In genomic region chr15:76339302-76340197, GRCh38 we compare ENCODE assay signal across 8 cellular contexts. TPM values are rescaled to one million over a fixed set of nuclear protein-coding genes. Genes with fewer than 3 reads are reported as not detected.
A peak's percentile ranks its signal among the peaks of the same experiment; 100 is the strongest.
DNase-seq lines count a peak whose midpoint lies in the region; ATAC-seq and TF ChIP-seq lines count a peak whose summit lies in the region.

No MANE protein-coding gene starts in this region.

- H3K27me3 ChIP-seq in fibroblast of lung (ENCODE audit: control insufficient read depth, insufficient read depth, low read length) (peaks cover 90% of the 10 kb centered on the region), adrenal gland (peaks cover 98% of the 10 kb centered on the region)

- H4K20me1 ChIP-seq in fibroblast of lung (ENCODE audit: control insufficient read depth, extremely low read depth, insufficient read depth, low read length), result no peaks in the 10 kb centered on the region

- DNase-seq in GM12865 (ENCODE audit: low read depth), result no peak
- no peak for DNase-seq in RWPE1 (ENCODE audit: low spot score)
- peak in 1 of 2 donors; percentile 58 for DNase-seq in fibroblast of lung (ENCODE audit: low read depth in 2 of 2)
- DNase-seq in skeletal muscle cell (ENCODE audit: low read depth), result no peak
- no peak for DNase-seq in A172 (ENCODE audit: low spot score)
- no peak for DNase-seq in NCI-H446 (lab: John Stamatoyannopoulos, UW)
- no peak for DNase-seq in adrenal gland

- H3K4me1 ChIP-seq in fibroblast of lung (ENCODE audit: control insufficient read depth, extremely low read depth, insufficient read depth, low read length) (no peaks in the 10 kb centered on the region), adrenal gland (replicated peaks in 1 of 2) (peaks cover 27 to 47% of the 10 kb centered on the region in 2 donors)

- POLR2A ChIA-PET in RWPE1 (lab: Yijun Ruan, JAX; ENCODE audit: low non-redundant PET), result interaction anchor here (0.5 kb wide), 1 partner anchor 38 kb away, joined by 3 read pairs; no protein-coding TSS in a partner anchor

- intact Hi-C loops in adrenal gland (cut with DNase I), result no loop called here

- H2AFZ ChIP-seq in fibroblast of lung (ENCODE audit: low read length), result no peak overlapping the region

- H3K79me2 ChIP-seq in fibroblast of lung (ENCODE audit: control insufficient read depth, insufficient read depth, low read length), result no peaks in the 10 kb centered on the region

- H3K4me2 ChIP-seq in fibroblast of lung (ENCODE audit: extremely low read depth, insufficient read depth, low read length), result peak overlapping the region; percentile 69

- H3K9ac ChIP-seq in fibroblast of lung (ENCODE audit: insufficient read depth, low read length), result no peak overlapping the region

- no peak for TF ChIP-seq POLR2A in adrenal gland (IDR thresholded peaks at IDR 0.05)

- CTCF ChIA-PET in RWPE1 (lab: Yijun Ruan, JAX), result no interaction called here

- TF ChIP-seq CTCF in GM12865 (IDR thresholded peaks at IDR 0.05; ENCODE audit: insufficient read depth, low read depth, low read length, missing control alignments), result no peak
- TF ChIP-seq CTCF in RWPE1 (conservative IDR thresholded peaks at IDR 0.05; ENCODE audit: low read depth), result no peak
- no peak for TF ChIP-seq CTCF in fibroblast of lung (conservative IDR thresholded peaks at IDR 0.05 in 1 of 2, IDR thresholded peaks at IDR 0.05 in 1 of 2; ENCODE audit: low read depth in 1 of 2, low read length in 2 of 2)
- TF ChIP-seq CTCF in adrenal gland (IDR thresholded peaks at IDR 0.05), result no peak

- H3K36me3 ChIP-seq in fibroblast of lung (ENCODE audit: control insufficient read depth, insufficient read depth, low read length) (no peaks in the 10 kb centered on the region), adrenal gland (replicated peaks in 1 of 2) (no peaks in the 10 kb centered on the region)

- WGBS in adrenal gland, 4 donors, result 17 to 21% (median 20%) methylated on average over 31 to 48 of the region's 48 CpGs

- peak overlapping the region; percentile 86 for H3K27ac ChIP-seq in RWPE1
- no peak overlapping the region for H3K27ac ChIP-seq in fibroblast of lung (ENCODE audit: insufficient read depth, low read length)
- H3K27ac ChIP-seq in adrenal gland, result no peak overlapping the region

- no peak for ATAC-seq in GM19324 (IDR thresholded peaks at IDR 0.05; ENCODE audit: low FRiP score, unreplicated experiment)

- H3K4me3 ChIP-seq in GM12865 (ENCODE audit: low read depth, low read length) (peak overlapping the region; percentile 50), fibroblast of lung (replicated peaks in 1 of 4; ENCODE audit: control extremely low read depth in 1 of 4, insufficient read depth in 1 of 4, low read depth in 3 of 4, low read length in 4 of 4) (peak overlapping the region in 1 of 4 experiments; percentile 44), skeletal muscle cell (ENCODE audit: low read depth, low read length) (peak overlapping the region; percentile 18), adrenal gland (peak overlapping the region in 2 of 4 donors; percentile 8 to 57)

- no peaks in the 10 kb centered on the region for H3K9me3 ChIP-seq in fibroblast of lung (ENCODE audit: control insufficient read depth, insufficient read depth, low read depth, low read length)
- no peaks in the 10 kb centered on the region for H3K9me3 ChIP-seq in adrenal gland (replicated peaks in 1 of 3)

RNA-seq across cellular contexts. Expression of gene ISL2, which starts 3.0 kb away (rescaled TPM):
- 0.17 and 0.26 TPM in 2 replicates for total RNA-seq in fibroblast of lung
- 0.02 and 0.03 TPM in 2 replicates for polyA plus RNA-seq in fibroblast of lung
- 0.12 TPM in 1 of 2 replicates, not detected in the other for polyA plus RNA-seq in fibroblast of lung (2012)
- not detected in 2 replicates for polyA minus RNA-seq in fibroblast of lung (ENCODE audit: low replicate concordance)
- 1.7 and 2.9 TPM in 2 replicates for total RNA-seq in A172 (2014; rRNA removed; shearing (Covaris generic))
- total RNA-seq in adrenal gland, result under 1 TPM in 1 of 8 donors, not detected in 7; 0.11 TPM
- polyA plus RNA-seq in adrenal gland, result under 1 TPM in 1 of 3 donors, not detected in 2; 0.03 TPM

RNA-seq across cellular contexts. Expression of gene ETFA, which starts 28.3 kb away (rescaled TPM):
- total RNA-seq in fibroblast of lung, result 106 and 129 TPM in 2 replicates
- polyA plus RNA-seq in fibroblast of lung, result 139 and 161 TPM in 2 replicates
- 125 and 126 TPM in 2 replicates for polyA plus RNA-seq in fibroblast of lung (2012)
- polyA minus RNA-seq in fibroblast of lung (ENCODE audit: low replicate concordance), result 18.1 and 21.2 TPM in 2 replicates
- 163 and 223 TPM in 2 replicates for total RNA-seq in A172 (2014; rRNA removed; shearing (Covaris generic))
- total RNA-seq in adrenal gland, result 100 to 1,000 TPM; 124 to 331 (median 187) TPM
- polyA plus RNA-seq in adrenal gland, result 100 to 1,000 TPM in 1 of 3 donors, 10 to 100 TPM in 2; 50.0 to 339 (median 69.8) TPM
